ENCODE assay signal across 13 cellular contexts in genomic region chr11:44833221-44833620, GRCh38.
A peak's percentile ranks its signal among the peaks of the same experiment; 100 is the strongest.
DNase-seq lines count a peak whose midpoint lies in the region; ATAC-seq and TF ChIP-seq lines count a peak whose summit lies in the region.
"Had no signal": no experiment of that assay in that cellular context is flagged by ENCODE, and none has a peak within 500 bp of the region (broad histone marks: within the 10 kb centered on the region; RNA-seq: fewer than 3 reads in every experiment).

No MANE protein-coding gene starts in this region.

- H3F3A ChIP-seq in neural progenitor cell (ENCODE audit: low read depth) = peaks cover 43% of the 10 kb centered on the region

- TF ChIP-seq CTCF in right atrium auricular region (IDR thresholded peaks at IDR 0.05) (no peak), gastroesophageal sphincter (IDR thresholded peaks at IDR 0.05) (no peak), neural progenitor cell (IDR thresholded peaks at IDR 0.05) (no peak), uterus (IDR thresholded peaks at IDR 0.05) (no peak), chondrocyte (IDR thresholded peaks at IDR 0.05) (no peak)

- H3K27ac Mint-ChIP-seq in neural progenitor cell = peak overlapping the region; percentile 83
- no peak overlapping the region for H3K27ac Mint-ChIP-seq in chondrocyte (ENCODE audit: unreplicated experiment)
- H3K27ac Mint-ChIP-seq in natural killer cell treated with Interleukin-12 subunit alpha and Interleukin-12 subunit beta and Interleukin-15 and Interleukin-18, amount 100 ng/mL, for 72 hours = no peak overlapping the region

- peak overlapping the region; percentile 57 for H3K4me2 ChIP-seq in neural progenitor cell

- peaks cover 58% of the 10 kb centered on the region for H3K4me1 Mint-ChIP-seq in neural progenitor cell
- H3K4me1 Mint-ChIP-seq in chondrocyte (ENCODE audit: low read depth) = peaks cover 5% of the 10 kb centered on the region
- peaks cover 0 to 5% of the 10 kb centered on the region in 2 donors for H3K4me1 Mint-ChIP-seq in natural killer cell treated with Interleukin-12 subunit alpha and Interleukin-12 subunit beta and Interleukin-15 and Interleukin-18, amount 100 ng/mL, for 72 hours (ENCODE audit: low read depth in 2 of 2)

- peak overlapping the region; percentile 17 to 60 for H3K27ac ChIP-seq in right atrium auricular region
- peak overlapping the region; percentile 81 to 86 (median 85) for H3K27ac ChIP-seq in gastroesophageal sphincter
- peak overlapping the region; percentile 95 for H3K27ac ChIP-seq in neural progenitor cell
- peak overlapping the region; percentile 77 to 81 for H3K27ac ChIP-seq in uterus

- 63 to 64% methylated on average over 2 to 3 of the region's 3 CpGs for WGBS in gastroesophageal sphincter (ENCODE audit: low coverage in 1 of 2), 2 donors

- H3K4me3 ChIP-seq in right atrium auricular region = no peak overlapping the region
- no peak overlapping the region for H3K4me3 ChIP-seq in gastroesophageal sphincter
- no peak overlapping the region for H3K4me3 ChIP-seq in neural progenitor cell
- H3K4me3 ChIP-seq in uterus = no peak overlapping the region

- TF ChIP-seq EP300 in gastroesophageal sphincter (IDR thresholded peaks at IDR 0.05) = no peak

- peaks cover 7% of the 10 kb centered on the region for H3K79me2 ChIP-seq in neural progenitor cell (ENCODE audit: low read depth)

- TF ChIP-seq POLR2A in gastroesophageal sphincter (IDR thresholded peaks at IDR 0.05) = no peak
- TF ChIP-seq POLR2A in uterus (IDR thresholded peaks at IDR 0.05) = no peak

- no peaks in the 10 kb centered on the region for H3K27me3 ChIP-seq in right atrium auricular region
- no peaks in the 10 kb centered on the region for H3K27me3 ChIP-seq in gastroesophageal sphincter
- peaks cover 56% of the 10 kb centered on the region for H3K27me3 ChIP-seq in neural progenitor cell
- H3K27me3 ChIP-seq in uterus = no peaks in the 10 kb centered on the region

- H3K4me1 ChIP-seq in right atrium auricular region (peaks cover 0 to 47% of the 10 kb centered on the region in 2 donors), gastroesophageal sphincter (peaks cover 13 to 55% (median 14%) of the 10 kb centered on the region in 3 donors), neural progenitor cell (peaks cover 50% of the 10 kb centered on the region), uterus (no peaks in the 10 kb centered on the region)

- DNase-seq in right atrium auricular region (ENCODE audit: low spot score) (no peak), cardiac septum (ENCODE audit: low spot score) (no peak), neural progenitor cell (ENCODE audit: low spot score) (no peak), uterus (no peak), kidney glomerular epithelial cell (lab: John Stamatoyannopoulos, UW) (no peak), chondrocyte (ENCODE audit: low spot score) (no peak)
- DNase-seq in natural killer cell treated with Interleukin-12 subunit alpha and Interleukin-12 subunit beta and Interleukin-15 and Interleukin-18, amount 100 ng/mL, for 72 hours (ENCODE audit: low spot score) = no peak
- DNase-seq: HCEC 1CT, NCI-H1048, NCI-H2107 had no signal

- peaks cover 43% of the 10 kb centered on the region for H4K20me1 ChIP-seq in neural progenitor cell (ENCODE audit: low read depth)

- no peak for ATAC-seq in gastroesophageal sphincter
- ATAC-seq in natural killer cell treated with Interleukin-12 subunit alpha and Interleukin-12 subunit beta and Interleukin-15 and Interleukin-18, amount 100 ng/mL, for 72 hours = no peak
- ATAC-seq: PC-3 had no signal

- H3K36me3 Mint-ChIP-seq in neural progenitor cell = peaks cover 22% of the 10 kb centered on the region
- peaks cover 5% of the 10 kb centered on the region for H3K36me3 Mint-ChIP-seq in chondrocyte (ENCODE audit: low read depth)
- no peaks in the 10 kb centered on the region for H3K36me3 Mint-ChIP-seq in natural killer cell treated with Interleukin-12 subunit alpha and Interleukin-12 subunit beta and Interleukin-15 and Interleukin-18, amount 100 ng/mL, for 72 hours

- H2AFZ ChIP-seq in neural progenitor cell (replicated peaks) = no peak overlapping the region

- peaks cover 17% of the 10 kb centered on the region for H3K9me3 Mint-ChIP-seq in neural progenitor cell
- peaks cover 9% of the 10 kb centered on the region for H3K9me3 Mint-ChIP-seq in chondrocyte (ENCODE audit: low read depth)
- H3K9me3 Mint-ChIP-seq in natural killer cell treated with Interleukin-12 subunit alpha and Interleukin-12 subunit beta and Interleukin-15 and Interleukin-18, amount 100 ng/mL, for 72 hours = no peaks in the 10 kb centered on the region

- H3K9ac ChIP-seq in neural progenitor cell = no peak overlapping the region

- H3K36me3 ChIP-seq in right atrium auricular region (no peaks in the 10 kb centered on the region), gastroesophageal sphincter (no peaks in the 10 kb centered on the region), neural progenitor cell (no peaks in the 10 kb centered on the region), uterus (no peaks in the 10 kb centered on the region)

- H3K9me3 ChIP-seq in right atrium auricular region = peaks cover 0 to 4% of the 10 kb centered on the region in 2 donors
- no peaks in the 10 kb centered on the region for H3K9me3 ChIP-seq in gastroesophageal sphincter
- H3K9me3 ChIP-seq in neural progenitor cell (ENCODE audit: low read depth) = peaks cover 8% of the 10 kb centered on the region
- no peaks in the 10 kb centered on the region for H3K9me3 ChIP-seq in uterus
- H3K9me3 ChIP-seq: Caco-2 had no signal

- intact Hi-C loops in cardiac septum (cut with DNase I) (no loop called here), uterus (cut with DNase I; ENCODE audit: low total_unique reads) (no loop called here)

- H3K4me3 Mint-ChIP-seq in neural progenitor cell = no peak overlapping the region
- no peak overlapping the region for H3K4me3 Mint-ChIP-seq in chondrocyte (ENCODE audit: unreplicated experiment)
- no peak overlapping the region for H3K4me3 Mint-ChIP-seq in natural killer cell treated with Interleukin-12 subunit alpha and Interleukin-12 subunit beta and Interleukin-15 and Interleukin-18, amount 100 ng/mL, for 72 hours

- H3K27me3 Mint-ChIP-seq in neural progenitor cell (ENCODE audit: insufficient read depth, low read depth) = peaks cover 13% of the 10 kb centered on the region
- H3K27me3 Mint-ChIP-seq in chondrocyte (ENCODE audit: low read depth) = peaks cover 12% of the 10 kb centered on the region
- H3K27me3 Mint-ChIP-seq in natural killer cell treated with Interleukin-12 subunit alpha and Interleukin-12 subunit beta and Interleukin-15 and Interleukin-18, amount 100 ng/mL, for 72 hours = peaks cover 37 to 41% of the 10 kb centered on the region in 2 donors

Comparison
In these comparisons a context has a peak if more than half of its experiments do, and no peak if none do; other contexts are left out.
1. H3K27ac ChIP-seq: peak in every context shown above with its lines; median percentile 95 in neural progenitor cell; 85 in gastroesophageal sphincter; 79 in uterus; 38 in right atrium auricular region.